In genomic region chr10:122053314-122053713, GRCh38 we compare ENCODE assay signal across 13 cellular contexts.
A peak's percentile ranks its signal among the peaks of the same experiment; 100 is the strongest.
DNase-seq lines count a peak whose midpoint lies in the region; ATAC-seq and TF ChIP-seq lines count a peak whose summit lies in the region.
"Had no signal": no experiment of that assay in that cellular context is flagged by ENCODE, and none has a peak within 500 bp of the region (broad histone marks: within the 10 kb centered on the region; RNA-seq: fewer than 3 reads in every experiment).

No MANE protein-coding gene starts in this region.

- H3K4me3 ChIP-seq in right atrium auricular region (no peak overlapping the region), gastroesophageal sphincter (no peak overlapping the region), sigmoid colon (no peak overlapping the region), vagina (no peak overlapping the region)
- H3K4me3 ChIP-seq: PC-9 had no signal

- no peak for TF ChIP-seq POLR2A in gastroesophageal sphincter (IDR thresholded peaks at IDR 0.05)
- TF ChIP-seq POLR2A in sigmoid colon (IDR thresholded peaks at IDR 0.05): no peak
- no peak for TF ChIP-seq POLR2A in vagina (IDR thresholded peaks at IDR 0.05)

- TF ChIP-seq EP300 in gastroesophageal sphincter (IDR thresholded peaks at IDR 0.05) (no peak), sigmoid colon (IDR thresholded peaks at IDR 0.05) (no peak)

- ATAC-seq in left ventricle myocardium superior: no peak
- ATAC-seq in gastroesophageal sphincter: no peak
- ATAC-seq in GM18868 (IDR thresholded peaks at IDR 0.05; ENCODE audit: unreplicated experiment): no peak
- ATAC-seq: CD8-positive, alpha-beta T cell had no signal

- intact Hi-C loops in left ventricle myocardium superior (cut with micrococcal nuclease) (no loop called here), sigmoid colon (cut with DNase I) (loop anchor here (5.0 kb wide), 1 partner anchor 126 kb away; the partner anchor contains the start of gene ATE1), vagina (cut with DNase I) (loop anchor here (10.0 kb wide), 1 partner anchor 121 kb away; no protein-coding TSS in a partner anchor)

- TF ChIP-seq CTCF in right atrium auricular region (IDR thresholded peaks at IDR 0.05): no peak
- no peak for TF ChIP-seq CTCF in gastroesophageal sphincter (IDR thresholded peaks at IDR 0.05)
- TF ChIP-seq CTCF in sigmoid colon (IDR thresholded peaks at IDR 0.05): no peak
- no peak for TF ChIP-seq CTCF in vagina (IDR thresholded peaks at IDR 0.05)

- H3K4me1 ChIP-seq in right atrium auricular region: peaks cover 0 to 32% of the 10 kb centered on the region in 2 donors
- peaks cover 0 to 27% (median 6%) of the 10 kb centered on the region in 3 donors for H3K4me1 ChIP-seq in gastroesophageal sphincter
- peaks cover 0 to 12% (median 6%) of the 10 kb centered on the region in 4 donors for H3K4me1 ChIP-seq in sigmoid colon
- peaks cover 35% of the 10 kb centered on the region for H3K4me1 ChIP-seq in vagina

- peaks cover 5% of the 10 kb centered on the region for H3K36me3 ChIP-seq in right atrium auricular region
- peaks cover 0 to 4% of the 10 kb centered on the region in 2 donors for H3K36me3 ChIP-seq in gastroesophageal sphincter
- H3K36me3 ChIP-seq in sigmoid colon: peaks cover 0 to 8% (median 0%) of the 10 kb centered on the region in 4 donors
- H3K36me3 ChIP-seq in vagina: no peaks in the 10 kb centered on the region

- 60 to 78% methylated on average over 1 to 3 of the region's 8 CpGs for WGBS in gastroesophageal sphincter (ENCODE audit: low coverage in 1 of 2), 2 donors
- 90 to 92% methylated on average over 8 of the region's 8 CpGs for WGBS in sigmoid colon, 2 donors

- H3K27ac ChIP-seq in right atrium auricular region (peak overlapping the region; percentile 33 to 74), gastroesophageal sphincter (peak overlapping the region in 3 of 4 donors; percentile 41 to 86 (median 66)), sigmoid colon (peak overlapping the region in 2 of 4 donors; percentile 10 to 51), vagina (peak overlapping the region; percentile 22)
- H3K27ac ChIP-seq: PC-9 had no signal

- H3K9me3 ChIP-seq in right atrium auricular region (no peaks in the 10 kb centered on the region), gastroesophageal sphincter (no peaks in the 10 kb centered on the region), sigmoid colon (no peaks in the 10 kb centered on the region), vagina (no peaks in the 10 kb centered on the region)

- H3K27me3 ChIP-seq in right atrium auricular region: no peaks in the 10 kb centered on the region
- H3K27me3 ChIP-seq in gastroesophageal sphincter: no peaks in the 10 kb centered on the region
- no peaks in the 10 kb centered on the region for H3K27me3 ChIP-seq in sigmoid colon
- no peaks in the 10 kb centered on the region for H3K27me3 ChIP-seq in vagina

- DNase-seq in right atrium auricular region (ENCODE audit: low spot score) (no peak), left ventricle myocardium superior (no peak), sigmoid colon (peak; percentile 56), vagina (ENCODE audit: extremely low spot score in 2 of 2) (no peak), NCI-H526 (lab: John Stamatoyannopoulos, UW) (no peak)
- no peak for DNase-seq in activated T-cell treated with anti-CD3 and anti-CD28 coated beads, Interleukin-2, amount 50 U/mL, for 48 hours
- DNase-seq: CD8-positive, alpha-beta T cell; NCI-H1105 treated with DMSO at 0.1 percent for 48 hours; NCI-H187; NCI-H2227 treated with DMSO at 0.1 percent for 48 hours had no signal
